In genomic region chr1:234776875-234777849, GRCh38 we compare ENCODE assay signal across 1 cellular context.
TF ChIP-seq lines count a peak whose summit lies in the region.

No MANE protein-coding gene starts in this region.

TF ChIP-seq in HepG2, 621 proteins besides CTCF, POLR2A, EP300 and RAD21 (continued from another document):
- 0 out of 2 replicates have a peak, but pooled peaks have one; percentile 19 for TF ChIP-seq ZNF512B (CRISPR knock-in tag; IDR thresholded peaks at IDR 0.05; ENCODE audit: borderline replicate concordance)
- TF ChIP-seq PHB2 (IDR thresholded peaks at IDR 0.05; ENCODE audit: partially characterized antibody): no peak
- 0 out of 2 replicates have a peak, but pooled peaks have one; percentile 32 for TF ChIP-seq ZNF891 (CRISPR knock-in tag; IDR thresholded peaks at IDR 0.05)
- no peak for TF ChIP-seq ZHX2 (IDR thresholded peaks at IDR 0.05; ENCODE audit: low read depth)
- no peak for TF ChIP-seq ZHX2 (CRISPR knock-in tag; IDR thresholded peaks at IDR 0.05; ENCODE audit: borderline replicate concordance)
- TF ChIP-seq ZNF576 (CRISPR knock-in tag; IDR thresholded peaks at IDR 0.05): peak; percentile 59; the same call in 1 of the 2 replicates
- peak; percentile 19; the same call in 1 of the 2 replicates for TF ChIP-seq ZNF292 (CRISPR knock-in tag; IDR thresholded peaks at IDR 0.05; ENCODE audit: borderline replicate concordance, low read depth)
- peak; percentile 69; the same call in 1 of the 2 replicates for TF ChIP-seq RFXAP (CRISPR knock-in tag; IDR thresholded peaks at IDR 0.05; ENCODE audit: borderline replicate concordance)
- TF ChIP-seq ZBTB46 (CRISPR knock-in tag; IDR thresholded peaks at IDR 0.05; ENCODE audit: borderline replicate concordance): 0 out of 2 replicates have a peak, but pooled peaks have one; percentile 39
- 0 out of 2 replicates have a peak, but pooled peaks have one; percentile 30 for TF ChIP-seq MYPOP (CRISPR knock-in tag; IDR thresholded peaks at IDR 0.05)
- TF ChIP-seq ZFP36L2 (CRISPR knock-in tag; IDR thresholded peaks at IDR 0.05): no peak
- peak; percentile 93 for TF ChIP-seq RFXANK (CRISPR knock-in tag; IDR thresholded peaks at IDR 0.05)
- TF ChIP-seq ZNF687 (CRISPR knock-in tag; IDR thresholded peaks at IDR 0.05): no peak
- TF ChIP-seq EED (CRISPR knock-in tag; IDR thresholded peaks at IDR 0.05): 0 out of 2 replicates have a peak, but pooled peaks have one; percentile 23
- TF ChIP-seq AHR (CRISPR knock-in tag; IDR thresholded peaks at IDR 0.05): peak; percentile 65; the same call in 1 of the 2 replicates
- no peak for TF ChIP-seq MAZ (IDR thresholded peaks at IDR 0.05; ENCODE audit: borderline replicate concordance, low read depth, low read length)
- no peak for TF ChIP-seq MAZ (CRISPR knock-in tag; IDR thresholded peaks at IDR 0.05; ENCODE audit: low read depth)
- 0 out of 2 replicates have a peak, but pooled peaks have one; percentile 58 for TF ChIP-seq ZNF296 (CRISPR knock-in tag; conservative IDR thresholded peaks at IDR 0.05)
- 0 out of 2 replicates have a peak, but pooled peaks have one; percentile 53 for TF ChIP-seq SALL2 (CRISPR knock-in tag; IDR thresholded peaks at IDR 0.05)
- TF ChIP-seq CREB1 (IDR thresholded peaks at IDR 0.05): no peak
- TF ChIP-seq CREB1 (CRISPR knock-in tag; IDR thresholded peaks at IDR 0.05): peak; percentile 17; the same call in 1 of the 2 replicates
- peak; percentile 51 for TF ChIP-seq ZNF781 (CRISPR knock-in tag; IDR thresholded peaks at IDR 0.05; ENCODE audit: borderline replicate concordance, not compliant biosample characterization)
- TF ChIP-seq ZNF674 (CRISPR knock-in tag; IDR thresholded peaks at IDR 0.05; ENCODE audit: low read depth): no peak
- TF ChIP-seq ZSCAN5A (CRISPR knock-in tag; IDR thresholded peaks at IDR 0.05; ENCODE audit: borderline replicate concordance): peak; percentile 61; the same call in 1 of the 2 replicates
